15 cellular contexts compared by ENCODE assay signal in genomic region chr17:21167303-21167702, GRCh38. TPM values are rescaled to one million over a fixed set of nuclear protein-coding genes. Genes with fewer than 3 reads are reported as not detected.
DNase-seq lines count a peak whose midpoint lies in the region; ATAC-seq and TF ChIP-seq lines count a peak whose summit lies in the region.
"Had no signal": no experiment of that assay in that cellular context is flagged by ENCODE, and none has a peak within 500 bp of the region (broad histone marks: within the 10 kb centered on the region; RNA-seq: fewer than 3 reads in every experiment).

No MANE protein-coding gene starts in this region.

- CTCF ChIA-PET in activated CD8-positive, alpha-beta T cell treated with anti-CD3 and anti-CD28 coated beads, Interleukin-2, amount 10 ng/mL, durations not matched to agents 7 days and 5 days (lab: Charles Lee), result interaction anchor here (0.5 kb wide), 1 partner anchor 18 kb away, joined by 3 read pairs; no protein-coding TSS in a partner anchor

- peaks cover 19% of the 10 kb centered on the region for H3K4me1 Mint-ChIP-seq in HFFc6 (ENCODE audit: low read depth)
- H3K4me1 Mint-ChIP-seq in activated CD8-positive, alpha-beta T cell treated with anti-CD3 and anti-CD28 coated beads, Interleukin-2, amount 10 ng/mL, durations not matched to agents 7 days and 5 days (ENCODE audit: low read depth), result peaks cover 2% of the 10 kb centered on the region
- H3K4me1 Mint-ChIP-seq: GM23338 had no signal

- H3K27me3 ChIP-seq in brain microvascular endothelial cell (replicated peaks), result no peaks in the 10 kb centered on the region

- peak overlapping the region; percentile 5; the same call in 1 of the 2 replicates for H3K27ac Mint-ChIP-seq in HFFc6
- no peak overlapping the region for H3K27ac Mint-ChIP-seq in activated CD8-positive, alpha-beta T cell treated with anti-CD3 and anti-CD28 coated beads, Interleukin-2, amount 10 ng/mL, durations not matched to agents 7 days and 5 days
- H3K27ac Mint-ChIP-seq: GM23338 had no signal

- no peaks in the 10 kb centered on the region; the same call in 1 of the 2 replicates for H3K27me3 Mint-ChIP-seq in HFFc6 (ENCODE audit: insufficient read depth)
- H3K27me3 Mint-ChIP-seq in activated CD8-positive, alpha-beta T cell treated with anti-CD3 and anti-CD28 coated beads, Interleukin-2, amount 10 ng/mL, durations not matched to agents 7 days and 5 days (ENCODE audit: low read depth), result no peaks in the 10 kb centered on the region
- H3K27me3 Mint-ChIP-seq: naive B cell had no signal

- POLR2A ChIA-PET in activated CD8-positive, alpha-beta T cell treated with anti-CD3 and anti-CD28 coated beads, Interleukin-2, amount 10 ng/mL, durations not matched to agents 7 days and 5 days (lab: Charles Lee), result no interaction called here

- peak overlapping the region; percentile 1 for H3K27ac ChIP-seq in temporal lobe (ENCODE audit: low read depth, low read length)
- no peak overlapping the region for H3K27ac ChIP-seq in brain microvascular endothelial cell

- H3K36me3 ChIP-seq in brain microvascular endothelial cell (replicated peaks), result no peaks in the 10 kb centered on the region

- no peak overlapping the region; the same call in 1 of the 2 replicates for H3K4me3 Mint-ChIP-seq in HFFc6
- no peak overlapping the region for H3K4me3 Mint-ChIP-seq in activated CD8-positive, alpha-beta T cell treated with anti-CD3 and anti-CD28 coated beads, Interleukin-2, amount 10 ng/mL, durations not matched to agents 7 days and 5 days
- H3K4me3 Mint-ChIP-seq: GM23338, naive B cell had no signal

- H3K4me3 ChIP-seq in brain microvascular endothelial cell (ENCODE audit: low read depth, low read length), result no peak overlapping the region
- H3K4me3 ChIP-seq: GM23338 had no signal

- no peak for DNase-seq in HFFc6
- peak; percentile 30 for DNase-seq in ecto neural progenitor cell (ENCODE audit: low spot score)
- DNase-seq in medulla oblongata (ENCODE audit: extremely low spot score), result peak; percentile 29
- no peak for DNase-seq in activated CD8-positive, alpha-beta T cell treated with anti-CD3 and anti-CD28 coated beads, Interleukin-2, amount 10 ng/mL, durations not matched to agents 7 days and 5 days
- no peak for DNase-seq in brain microvascular endothelial cell
- DNase-seq: activated CD8-positive, alpha-beta memory T cell treated with anti-CD3 and anti-CD28 coated beads, Interleukin-2, amount 50 U/mL, for 4 hours; amniotic stem cell; naive B cell; NCI-H1048; NCI-H526; SHP77 had no signal

- no peaks in the 10 kb centered on the region for H3K9me3 Mint-ChIP-seq in HFFc6
- no peaks in the 10 kb centered on the region for H3K9me3 Mint-ChIP-seq in activated CD8-positive, alpha-beta T cell treated with anti-CD3 and anti-CD28 coated beads, Interleukin-2, amount 10 ng/mL, durations not matched to agents 7 days and 5 days (ENCODE audit: insufficient read depth)
- H3K9me3 Mint-ChIP-seq: GM23338, naive B cell had no signal

- in situ Hi-C loops in brain microvascular endothelial cell (cut with HindIII; ENCODE audit: low pct_ligation_motif_present, low sequenced_read_pairs), result no loop called here

- ATAC-seq in activated CD8-positive, alpha-beta T cell treated with anti-CD3 and anti-CD28 coated beads, Interleukin-2, amount 10 ng/mL, durations not matched to agents 7 days and 5 days, result no peak
- ATAC-seq in GM19463 (IDR thresholded peaks at IDR 0.05; ENCODE audit: unreplicated experiment), result no peak
- ATAC-seq in GM21619 (IDR thresholded peaks at IDR 0.05; ENCODE audit: unreplicated experiment), result no peak
- ATAC-seq: GM23338 had no signal

- H3K36me3 Mint-ChIP-seq in HFFc6 (ENCODE audit: low read depth), result no peaks in the 10 kb centered on the region; the same call in 1 of the 2 replicates
- H3K36me3 Mint-ChIP-seq in activated CD8-positive, alpha-beta T cell treated with anti-CD3 and anti-CD28 coated beads, Interleukin-2, amount 10 ng/mL, durations not matched to agents 7 days and 5 days (ENCODE audit: low read depth), result peaks cover 7% of the 10 kb centered on the region
- H3K36me3 Mint-ChIP-seq: naive B cell had no signal

- TF ChIP-seq CTCF in HFFc6 (IDR thresholded peaks at IDR 0.05), result no peak
- TF ChIP-seq CTCF in brain microvascular endothelial cell (IDR thresholded peaks at IDR 0.05; ENCODE audit: low read depth, low read length, missing control alignments), result no peak

RNA-seq across cellular contexts. Expression of gene DHRS7B, which starts 40.5 kb away (rescaled TPM):
- total RNA-seq in HFFc6 (2021; fragmentation: NEBNext Ultra II Directional; extraction: Animal tissue kit (Norgen Biotek cat#: 25700)), result 10 to 100 TPM; 12.3 to 20.8 (median 14.7) TPM
- 6.1 TPM for total RNA-seq in temporal lobe
- 10 to 100 TPM; 15.1 to 15.2 TPM for total RNA-seq in activated CD8-positive, alpha-beta T cell treated with anti-CD3 and anti-CD28 coated beads, Interleukin-2, amount 10 ng/mL, durations not matched to agents 7 days and 5 days

RNA-seq across cellular contexts. Expression of gene TMEM11, which starts 46.7 kb away (rescaled TPM):
- 10 to 100 TPM; 32.5 to 37.6 (median 33.9) TPM for total RNA-seq in HFFc6 (2021; fragmentation: NEBNext Ultra II Directional; extraction: Animal tissue kit (Norgen Biotek cat#: 25700))
- total RNA-seq in temporal lobe, result 5.9 TPM
- 10 to 100 TPM; 22.2 to 27.7 TPM for total RNA-seq in activated CD8-positive, alpha-beta T cell treated with anti-CD3 and anti-CD28 coated beads, Interleukin-2, amount 10 ng/mL, durations not matched to agents 7 days and 5 days

Comparison
In these comparisons a context has a peak if more than half of its experiments do, and no peak if none do; other contexts are left out.
1. DNase-seq: peak in ecto neural progenitor cell (single experiment) and medulla oblongata (single experiment); none in HFFc6 (single experiment), activated CD8-positive, alpha-beta T cell treated with anti-CD3 and anti-CD28 coated beads, Interleukin-2, amount 10 ng/mL, durations not matched to agents 7 days and 5 days (single experiment) and brain microvascular endothelial cell (single experiment).